8 cellular contexts compared by ENCODE assay signal in the genomic region with DNA sequence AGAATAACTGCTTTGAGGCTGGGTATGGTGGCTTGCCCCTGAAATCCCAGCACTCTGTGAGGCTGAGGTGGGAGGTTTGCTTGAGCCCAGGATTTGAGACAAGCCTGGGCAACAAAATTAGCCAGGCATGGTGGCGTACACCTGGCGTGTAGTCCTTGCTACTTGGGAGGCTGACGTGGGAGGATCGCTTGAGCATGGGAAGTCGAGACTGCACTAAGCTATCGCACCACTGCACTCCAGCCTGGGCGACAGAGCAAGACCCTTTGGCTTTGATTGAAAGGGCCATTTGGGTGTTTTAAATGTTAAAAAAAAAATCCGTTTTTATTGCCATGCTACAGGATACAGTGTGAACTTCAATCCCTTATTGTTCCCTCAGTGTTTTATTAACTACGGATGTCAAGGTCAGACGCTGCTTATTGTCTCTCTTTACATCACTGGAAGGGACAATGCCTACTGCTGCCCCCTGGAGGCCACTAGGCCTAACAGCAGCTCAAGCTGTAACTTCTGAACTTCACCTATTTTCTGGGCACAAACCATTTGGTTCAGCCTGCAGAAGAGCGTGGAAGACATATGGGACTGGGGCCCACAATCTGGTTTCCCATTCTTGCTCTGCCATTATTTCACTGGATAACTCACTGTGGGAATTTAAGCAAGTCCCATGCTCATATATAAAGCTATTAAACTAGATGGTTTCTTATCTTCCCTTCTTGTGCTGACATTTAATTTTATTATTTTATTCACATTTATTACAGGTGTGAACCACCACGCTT.
DNase-seq lines count a peak whose midpoint lies in the region; ATAC-seq and TF ChIP-seq lines count a peak whose summit lies in the region.

No MANE protein-coding gene starts in this region.

- DNase-seq in AG04449 (ENCODE audit: low read depth, low spot score) (no peak), GM20000 (ENCODE audit: low spot score) (peak; percentile 75), NCI-H345 (lab: John Stamatoyannopoulos, UW) (peak; percentile 34), left kidney (ENCODE audit: low read depth, low spot score) (peak; percentile 86)
- peak; percentile 50 for DNase-seq in central memory CD4-positive, alpha-beta T cell
- DNase-seq in stimulated activated CD4-positive, alpha-beta T cell treated with anti-CD3 and anti-CD28 coated beads, Interleukin-4, amount 100 ng/mL, for 24 hours: peak; percentile 67

- no peak overlapping the region for H3K4me3 ChIP-seq in AG04449 (ENCODE audit: low read depth, low read length)

- CTCF ChIA-PET in AG04449 (lab: Yijun Ruan, JAX): interaction anchor here (0.6 to 15.6 kb wide), 42 partner anchors 8 to 456 kb away, joined by 3 to 714 read pairs (median 4); a partner anchor contains a TSS

- POLR2A ChIA-PET in AG04449 (lab: Yijun Ruan, JAX): no interaction called here

- peak; percentile 62 to 65 for ATAC-seq in activated CD4-positive, CD25-positive, alpha-beta regulatory T cell treated with anti-CD3 and anti-CD28 coated beads, Interleukin-2, amount 50 U/mL, for 24 hours
- ATAC-seq in GM21786 (IDR thresholded peaks at IDR 0.05; ENCODE audit: unreplicated experiment): no peak

- TF ChIP-seq CTCF in AG04449 (IDR thresholded peaks at IDR 0.05; ENCODE audit: insufficient read depth, low read length, missing control alignments) (peak; percentile 88), GM20000 (IDR thresholded peaks at IDR 0.05; ENCODE audit: extremely low read depth, missing control alignments) (peak; percentile 95)
